ENCODE assay signal across 19 cellular contexts in genomic region chr14:61434315-61434714, GRCh38.
DNase-seq lines count a peak whose midpoint lies in the region; ATAC-seq, FAIRE-seq and TF ChIP-seq lines count a peak whose summit lies in the region.
"Had no signal": no experiment of that assay in that cellular context is flagged by ENCODE, and none has a peak within 500 bp of the region (broad histone marks: within the 10 kb centered on the region; RNA-seq: fewer than 3 reads in every experiment).

No MANE protein-coding gene starts in this region.

- ATAC-seq in A549 (no peak), SK-N-SH treated with all-trans-retinoic acid at 6 μM for 48 hours (0 out of 3 replicates have a peak, but pooled peaks have one; percentile 35), HG02870 (IDR thresholded peaks at IDR 0.05; ENCODE audit: unreplicated experiment) (no peak)
- no peak for ATAC-seq in central memory CD8-positive, alpha-beta T cell (replicated peaks; ENCODE audit: extremely low read depth, poor library complexity, severe bottlenecking)
- ATAC-seq: foreskin keratinocyte had no signal

- CTCF ChIA-PET in A549 (lab: Yijun Ruan, JAX): interaction anchor here (1.4 kb wide), 1 partner anchor 10 kb away, joined by 4 read pairs; no protein-coding TSS in a partner anchor

- TF ChIP-seq POLR2A in A549 (IDR thresholded peaks at IDR 0.05; ENCODE audit: low read length): no peak
- no peak for TF ChIP-seq POLR2A in thyroid gland (IDR thresholded peaks at IDR 0.05)

- no peak for FAIRE-seq in A549 (lab: Jason Lieb, UNC)

- POLR2A ChIA-PET in A549 (lab: Yijun Ruan, JAX): no interaction called here

- TF ChIP-seq CTCF in A549 (IDR thresholded peaks at IDR 0.05) (no peak), thyroid gland (IDR thresholded peaks at IDR 0.05) (no peak), progenitor cell of endocrine pancreas (IDR thresholded peaks at IDR 0.05; ENCODE audit: unreplicated experiment) (no peak)

- H3K27ac ChIP-seq in A549: peak overlapping the region; percentile 52 to 76
- no peak overlapping the region for H3K27ac ChIP-seq in thyroid gland
- H3K27ac ChIP-seq: 22Rv1, foreskin keratinocyte had no signal

- H3K4me2 ChIP-seq in A549: peak overlapping the region; percentile 36

- peak overlapping the region; percentile 26 for H3K27ac Mint-ChIP-seq in T-helper 1 cell treated with Interleukin-12 subunit alpha and Interleukin-12 subunit beta and Interleukin-4 antibody, amounts not matched to agents 30 μg/mL and 1 μg/mL, for 36 hours
- peak overlapping the region; percentile 92 for H3K27ac Mint-ChIP-seq in central memory CD8-positive, alpha-beta T cell (ENCODE audit: low read depth)
- H3K27ac Mint-ChIP-seq in progenitor cell of endocrine pancreas: no peak overlapping the region

- peaks cover 26% of the 10 kb centered on the region for H3K36me3 Mint-ChIP-seq in T-helper 1 cell treated with Interleukin-12 subunit alpha and Interleukin-12 subunit beta and Interleukin-4 antibody, amounts not matched to agents 30 μg/mL and 1 μg/mL, for 36 hours (ENCODE audit: low read depth)
- peaks cover 43% of the 10 kb centered on the region for H3K36me3 Mint-ChIP-seq in central memory CD8-positive, alpha-beta T cell (ENCODE audit: insufficient read depth)
- peaks cover 2% of the 10 kb centered on the region for H3K36me3 Mint-ChIP-seq in progenitor cell of endocrine pancreas (ENCODE audit: insufficient read depth)

- intact Hi-C loops in thyroid gland (cut with DNase I): no loop called here

- no peak overlapping the region for H3K4me3 Mint-ChIP-seq in T-helper 1 cell treated with Interleukin-12 subunit alpha and Interleukin-12 subunit beta and Interleukin-4 antibody, amounts not matched to agents 30 μg/mL and 1 μg/mL, for 36 hours
- H3K4me3 Mint-ChIP-seq in central memory CD8-positive, alpha-beta T cell: peak overlapping the region; percentile 55
- H3K4me3 Mint-ChIP-seq in progenitor cell of endocrine pancreas (ENCODE audit: low read depth): no peak overlapping the region

- no peaks in the 10 kb centered on the region for H3K27me3 ChIP-seq in thyroid gland
- H3K27me3 ChIP-seq: foreskin keratinocyte, spleen had no signal

- no peak for DNase-seq in T-helper 1 cell
- DNase-seq in A549 (ENCODE audit: low read depth in 1 of 2, low spot score in 1 of 2): peak in 1 of 2 experiments; percentile 22
- no peak for DNase-seq in central memory CD8-positive, alpha-beta T cell (ENCODE audit: low spot score in 2 of 2)
- DNase-seq in thyroid gland: no peak
- DNase-seq in progenitor cell of endocrine pancreas (ENCODE audit: low spot score, unreplicated experiment): no peak
- DNase-seq: activated CD4-positive, alpha-beta T cell treated with anti-CD3 and anti-CD28 coated beads for 48 hours; activated T-cell treated with anti-CD3 and anti-CD28 coated beads, Interleukin-2, amount 50 U/mL, for 1 hour; amygdala; Calu3; caudate nucleus; erythroblast; foreskin keratinocyte; NCI-H510A treated with DMSO at 0.1 percent for 48 hours; spleen; substantia nigra had no signal

- peak; percentile 23 to 79; a peak in 2 of 5 replicates for TF ChIP-seq EP300 in A549 (IDR thresholded peaks at IDR 0.05)

- H3K4me1 Mint-ChIP-seq in T-helper 1 cell treated with Interleukin-12 subunit alpha and Interleukin-12 subunit beta and Interleukin-4 antibody, amounts not matched to agents 30 μg/mL and 1 μg/mL, for 36 hours (ENCODE audit: low read depth): peaks cover 71% of the 10 kb centered on the region
- peaks cover 95% of the 10 kb centered on the region for H3K4me1 Mint-ChIP-seq in central memory CD8-positive, alpha-beta T cell
- H3K4me1 Mint-ChIP-seq in progenitor cell of endocrine pancreas (ENCODE audit: low read depth): peaks cover 23% of the 10 kb centered on the region

- 27% methylated on average over 3 of the region's 3 CpGs for WGBS in A549 (ENCODE audit: missing lambda C conversion rate)
- WGBS in thyroid gland, 2 donors: 87 to 88% methylated on average over 3 of the region's 3 CpGs

- no peaks in the 10 kb centered on the region for H3K27me3 Mint-ChIP-seq in T-helper 1 cell treated with Interleukin-12 subunit alpha and Interleukin-12 subunit beta and Interleukin-4 antibody, amounts not matched to agents 30 μg/mL and 1 μg/mL, for 36 hours (ENCODE audit: low read depth)
- H3K27me3 Mint-ChIP-seq in central memory CD8-positive, alpha-beta T cell: no peaks in the 10 kb centered on the region
- no peaks in the 10 kb centered on the region for H3K27me3 Mint-ChIP-seq in progenitor cell of endocrine pancreas

- no peak overlapping the region for H3K4me3 ChIP-seq in A549
- H3K4me3 ChIP-seq in thyroid gland (replicated peaks in 1 of 3): no peak overlapping the region
- H3K4me3 ChIP-seq: spleen had no signal

- no peaks in the 10 kb centered on the region for H3K9me3 ChIP-seq in A549
- H3K9me3 ChIP-seq in thyroid gland: no peaks in the 10 kb centered on the region
- H3K9me3 ChIP-seq: spleen had no signal

- TF ChIP-seq RAD21 in A549 (conservative IDR thresholded peaks at IDR 0.05 in 1 of 2, IDR thresholded peaks at IDR 0.05 in 1 of 2): no peak

- H3K36me3 ChIP-seq in thyroid gland: no peaks in the 10 kb centered on the region
- H3K36me3 ChIP-seq: spleen had no signal

- H3K4me1 ChIP-seq in A549 (peaks cover 57% of the 10 kb centered on the region), thyroid gland (peaks cover 24 to 43% of the 10 kb centered on the region in 2 donors)

- no peaks in the 10 kb centered on the region for H3K9me3 Mint-ChIP-seq in T-helper 1 cell treated with Interleukin-12 subunit alpha and Interleukin-12 subunit beta and Interleukin-4 antibody, amounts not matched to agents 30 μg/mL and 1 μg/mL, for 36 hours
- H3K9me3 Mint-ChIP-seq in central memory CD8-positive, alpha-beta T cell: no peaks in the 10 kb centered on the region
- H3K9me3 Mint-ChIP-seq in progenitor cell of endocrine pancreas (ENCODE audit: low read depth): peaks cover 6% of the 10 kb centered on the region

TF ChIP-seq in A549, 52 proteins besides CTCF, POLR2A, EP300 and RAD21:
- TF ChIP-seq JUN (IDR thresholded peaks at IDR 0.05): peak in 1 of 2 experiments; percentile 23; a peak in 1 of 5 replicates
- TF ChIP-seq ELK1 (IDR thresholded peaks at IDR 0.05; ENCODE audit: low read depth, low read length): no peak
- TF ChIP-seq FOSL2 (IDR thresholded peaks at IDR 0.05): no peak
- 0 out of 2 replicates have a peak, but pooled peaks have one; percentile 14 for TF ChIP-seq FOSL2 (CRISPR knock-in tag; IDR thresholded peaks at IDR 0.05)
- TF ChIP-seq CEBPB (IDR thresholded peaks at IDR 0.05): peak; percentile 22 to 43; a peak in 2 of 4 replicates

TF ChIP-seq in SK-N-SH treated with all-trans-retinoic acid at 6 μM for 48 hours, 23 proteins besides CTCF, POLR2A, EP300 and RAD21:
- TF ChIP-seq ZNF70 (CRISPR knock-in tag; IDR thresholded peaks at IDR 0.05) (no peak), PATZ1 (CRISPR knock-in tag; IDR thresholded peaks at IDR 0.05; ENCODE audit: borderline replicate concordance) (no peak), ESRRG (CRISPR knock-in tag; IDR thresholded peaks at IDR 0.05) (no peak), CSRNP3 (CRISPR knock-in tag; IDR thresholded peaks at IDR 0.05) (no peak), ZC3H10 (CRISPR knock-in tag; IDR thresholded peaks at IDR 0.05) (no peak), TCF4 (CRISPR knock-in tag; IDR thresholded peaks at IDR 0.05; ENCODE audit: borderline replicate concordance) (no peak), BACH2 (CRISPR knock-in tag; IDR thresholded peaks at IDR 0.05; ENCODE audit: borderline replicate concordance) (no peak), ZNF8 (CRISPR knock-in tag; IDR thresholded peaks at IDR 0.05) (no peak)

Comparison
In these comparisons a context has a peak if more than half of its experiments do, and no peak if none do; other contexts are left out.
1. H3K27ac ChIP-seq: peak in A549 (2 of 2); none in thyroid gland (0 of 3).